9 cellular contexts compared by ENCODE assay signal in genomic region chr12:55705802-55706402, GRCh38. TPM values are rescaled to one million over a fixed set of nuclear protein-coding genes. Genes with fewer than 3 reads are reported as not detected.
DNase-seq lines count a peak whose midpoint lies in the region; ATAC-seq and TF ChIP-seq lines count a peak whose summit lies in the region.
"Had no signal": no experiment of that assay in that cellular context is flagged by ENCODE, and none has a peak within 500 bp of the region (broad histone marks: within the 10 kb centered on the region; RNA-seq: fewer than 3 reads in every experiment).

No MANE protein-coding gene starts in this region.

- ATAC-seq in natural killer cell treated with Interleukin-12 subunit alpha and Interleukin-12 subunit beta and Interleukin-15 and Interleukin-18, amount 100 ng/mL, for 72 hours = no peak
- ATAC-seq in natural killer cell (no peak), GM21786 (IDR thresholded peaks at IDR 0.05; ENCODE audit: unreplicated experiment) (no peak), GM21717 (IDR thresholded peaks at IDR 0.05; ENCODE audit: unreplicated experiment) (no peak)

- TF ChIP-seq CTCF in natural killer cell (IDR thresholded peaks at IDR 0.05) = no peak
- TF ChIP-seq CTCF in ascending aorta (IDR thresholded peaks at IDR 0.05) = peak; percentile 42 to 78 (median 65)

- peaks cover 6 to 50% of the 10 kb centered on the region in 2 donors for H3K4me1 ChIP-seq in ascending aorta

- DNase-seq in natural killer cell treated with Interleukin-12 subunit alpha and Interleukin-12 subunit beta and Interleukin-15 and Interleukin-18, amount 100 ng/mL, for 72 hours (ENCODE audit: low spot score) = peak; percentile 44
- DNase-seq in natural killer cell (no peak), ascending aorta (ENCODE audit: low spot score in 2 of 2) (peak in 1 of 2 donors; percentile 65), NCI-H1092 (lab: John Stamatoyannopoulos, UW) (no peak), NCI-H2171 (lab: John Stamatoyannopoulos, UW) (no peak)
- DNase-seq: NCI-H1105 treated with DMSO at 0.1 percent for 48 hours had no signal

- H3K9me3 ChIP-seq in ascending aorta = no peaks in the 10 kb centered on the region

- no peaks in the 10 kb centered on the region for H3K27me3 ChIP-seq in ascending aorta
- no peaks in the 10 kb centered on the region for H3K27me3 ChIP-seq in layer of hippocampus (ENCODE audit: control insufficient read depth, insufficient read depth, low read length)

- H3K4me1 Mint-ChIP-seq in natural killer cell treated with Interleukin-12 subunit alpha and Interleukin-12 subunit beta and Interleukin-15 and Interleukin-18, amount 100 ng/mL, for 72 hours (ENCODE audit: low read depth in 2 of 2) = peaks cover 19 to 22% of the 10 kb centered on the region in 2 donors
- H3K4me1 Mint-ChIP-seq in natural killer cell = peaks cover 14 to 17% of the 10 kb centered on the region in 2 donors

- H3K36me3 ChIP-seq in ascending aorta = peaks cover 4 to 7% of the 10 kb centered on the region in 2 donors

- intact Hi-C loops in natural killer cell (cut with micrococcal nuclease) (no loop called here), ascending aorta (cut with DNase I) (loop anchor here (1.0 kb wide), 1 partner anchor 15 kb away; no protein-coding TSS in a partner anchor)

- peaks cover 24 to 32% of the 10 kb centered on the region in 2 donors for H3K27me3 Mint-ChIP-seq in natural killer cell treated with Interleukin-12 subunit alpha and Interleukin-12 subunit beta and Interleukin-15 and Interleukin-18, amount 100 ng/mL, for 72 hours
- H3K27me3 Mint-ChIP-seq in natural killer cell (ENCODE audit: low read depth in 2 of 2) = peaks cover 26 to 30% of the 10 kb centered on the region in 2 donors

- H3K4me3 ChIP-seq in ascending aorta = peak overlapping the region; percentile 70 to 85

- H3K4me3 Mint-ChIP-seq in natural killer cell treated with Interleukin-12 subunit alpha and Interleukin-12 subunit beta and Interleukin-15 and Interleukin-18, amount 100 ng/mL, for 72 hours = no peak overlapping the region
- no peak overlapping the region for H3K4me3 Mint-ChIP-seq in natural killer cell

- no peaks in the 10 kb centered on the region for H3K9me3 Mint-ChIP-seq in natural killer cell treated with Interleukin-12 subunit alpha and Interleukin-12 subunit beta and Interleukin-15 and Interleukin-18, amount 100 ng/mL, for 72 hours
- no peaks in the 10 kb centered on the region for H3K9me3 Mint-ChIP-seq in natural killer cell

- H3K36me3 Mint-ChIP-seq in natural killer cell treated with Interleukin-12 subunit alpha and Interleukin-12 subunit beta and Interleukin-15 and Interleukin-18, amount 100 ng/mL, for 72 hours = no peaks in the 10 kb centered on the region
- no peaks in the 10 kb centered on the region for H3K36me3 Mint-ChIP-seq in natural killer cell

- no peak overlapping the region for H3K27ac Mint-ChIP-seq in natural killer cell treated with Interleukin-12 subunit alpha and Interleukin-12 subunit beta and Interleukin-15 and Interleukin-18, amount 100 ng/mL, for 72 hours
- H3K27ac Mint-ChIP-seq in natural killer cell = no peak overlapping the region

- H3K27ac ChIP-seq in ascending aorta = peak overlapping the region; percentile 92 to 95
- H3K27ac ChIP-seq in layer of hippocampus (ENCODE audit: low read depth, low read length) = peak overlapping the region; percentile 43

RNA-seq across cellular contexts. Expression of gene ITGA7, which starts 1.8 kb away (rescaled TPM):
- 1 to 10 TPM; 2.1 to 4.2 TPM for total RNA-seq in natural killer cell treated with Interleukin-12 subunit alpha and Interleukin-12 subunit beta and Interleukin-15 and Interleukin-18, amount 100 ng/mL, for 72 hours
- total RNA-seq in natural killer cell (1 to 10 TPM; 2.8 to 4.6 (median 4.3) TPM), ascending aorta (246 TPM)

RNA-seq across cellular contexts. Expression of gene BLOC1S1, which starts 9.9 kb away (rescaled TPM):
- total RNA-seq in natural killer cell treated with Interleukin-12 subunit alpha and Interleukin-12 subunit beta and Interleukin-15 and Interleukin-18, amount 100 ng/mL, for 72 hours = 10 to 100 TPM; 54.8 to 85.8 TPM
- 10 to 100 TPM; 75.8 to 83.7 (median 81.0) TPM for total RNA-seq in natural killer cell
- 57.2 TPM for total RNA-seq in ascending aorta

RNA-seq across cellular contexts. Expression of gene RDH5, which starts 14.3 kb away (rescaled TPM):
- 10 to 100 TPM; 10.2 to 11.7 TPM for total RNA-seq in natural killer cell treated with Interleukin-12 subunit alpha and Interleukin-12 subunit beta and Interleukin-15 and Interleukin-18, amount 100 ng/mL, for 72 hours
- total RNA-seq in natural killer cell = 10 to 100 TPM in 2 of 3 donors, 1 to 10 TPM in 1; 9.6 to 19.0 (median 10.1) TPM
- total RNA-seq in ascending aorta = 3.6 TPM

RNA-seq across cellular contexts. Expression of gene CD63, which starts 22.9 kb away (rescaled TPM):
- 100 to 1,000 TPM; 263 to 327 TPM for total RNA-seq in natural killer cell treated with Interleukin-12 subunit alpha and Interleukin-12 subunit beta and Interleukin-15 and Interleukin-18, amount 100 ng/mL, for 72 hours
- total RNA-seq in natural killer cell (100 to 1,000 TPM; 296 to 441 (median 319) TPM), ascending aorta (566 TPM)

RNA-seq across cellular contexts. Expression of gene GDF11, which starts 37.0 kb away (rescaled TPM):
- 10 to 100 TPM in 1 of 2 donors, 1 to 10 TPM in 1; 5.0 to 18.4 TPM for total RNA-seq in natural killer cell treated with Interleukin-12 subunit alpha and Interleukin-12 subunit beta and Interleukin-15 and Interleukin-18, amount 100 ng/mL, for 72 hours
- total RNA-seq in natural killer cell (10 to 100 TPM in 2 of 3 donors, 1 to 10 TPM in 1; 9.2 to 12.1 (median 10.2) TPM), ascending aorta (1.6 TPM)

Comparison
In these comparisons a context has a peak if more than half of its experiments do, and no peak if none do; other contexts are left out.
1. RNA of gene ITGA7, which starts 1.8 kb away (total RNA-seq): 246 TPM in ascending aorta (single experiment); 2.8 to 4.6 TPM in natural killer cell and 2.1 to 4.2 TPM in natural killer cell treated with Interleukin-12 subunit alpha and Interleukin-12 subunit beta and Interleukin-15 and Interleukin-18, amount 100 ng/mL, for 72 hours; every median in the first group is over 10 times any median in the second.